11 cellular contexts compared by ENCODE assay signal in the genomic region with DNA sequence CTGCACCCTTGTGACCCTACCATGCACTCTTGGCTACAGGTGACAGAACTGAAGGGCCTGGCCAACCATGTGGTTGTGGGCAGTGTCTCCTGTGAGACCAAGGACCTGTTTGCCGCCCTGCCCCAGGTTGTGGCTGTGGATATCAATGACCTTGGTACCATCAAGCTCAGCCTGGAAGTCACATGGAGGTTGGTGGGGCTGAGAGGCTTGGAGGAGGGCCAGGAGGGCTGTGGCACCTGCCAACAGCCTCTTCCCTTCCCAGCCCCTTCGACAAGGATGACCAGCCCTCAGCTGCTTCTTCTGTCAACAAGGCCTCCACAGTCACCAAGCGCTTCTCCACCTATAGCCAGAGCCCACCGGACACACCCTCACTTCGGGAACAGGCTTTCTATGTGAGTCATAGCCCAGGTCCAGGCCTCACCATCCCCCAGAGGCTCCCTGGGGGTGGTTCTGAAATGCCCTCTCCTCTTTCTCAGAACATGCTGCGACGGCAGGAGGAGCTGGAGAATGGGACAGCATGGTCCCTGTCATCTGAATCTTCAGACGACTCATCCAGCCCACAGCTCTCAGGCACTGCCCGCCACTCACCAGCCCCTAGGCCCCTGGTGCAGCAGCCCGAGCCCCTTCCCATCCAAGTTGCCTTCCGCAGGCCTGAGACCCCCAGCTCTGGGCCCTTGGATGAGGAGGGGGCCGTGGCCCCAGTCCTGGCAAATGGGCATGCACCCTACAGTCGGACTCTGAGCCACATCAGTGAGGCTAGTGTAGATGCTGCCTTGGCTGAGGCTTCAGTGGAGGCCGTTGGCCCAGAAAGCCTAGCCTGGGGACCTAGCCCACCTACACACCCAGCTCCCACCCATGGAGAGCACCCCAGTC. TPM values are rescaled to one million over a fixed set of nuclear protein-coding genes. Genes with fewer than 3 reads are reported as not detected.
A peak's percentile ranks its signal among the peaks of the same experiment; 100 is the strongest.
DNase-seq lines count a peak whose midpoint lies in the region; ATAC-seq and TF ChIP-seq lines count a peak whose summit lies in the region.
"Had no signal": no experiment of that assay in that cellular context is flagged by ENCODE, and none has a peak within 500 bp of the region (broad histone marks: within the 10 kb centered on the region; RNA-seq: fewer than 3 reads in every experiment).

No MANE protein-coding gene starts in this region.

- peaks cover 4% of the 10 kb centered on the region for H3K36me3 Mint-ChIP-seq in activated CD8-positive, alpha-beta memory T cell treated with anti-CD3 and anti-CD28 coated beads, Interleukin-2, amount 10 ng/mL, durations not matched to agents 7 days and 5 days
- peaks cover 68% of the 10 kb centered on the region for H3K36me3 Mint-ChIP-seq in stimulated activated effector memory CD8-positive, alpha-beta T cell treated with anti-CD3 and anti-CD28 coated beads, Interleukin-12 subunit alpha, Interleukin-12 subunit beta, amount 100 ng/mL, for 72 hours

- H3K9me3 Mint-ChIP-seq in activated CD8-positive, alpha-beta memory T cell treated with anti-CD3 and anti-CD28 coated beads, Interleukin-2, amount 10 ng/mL, durations not matched to agents 7 days and 5 days (ENCODE audit: low read depth) = no peaks in the 10 kb centered on the region
- H3K9me3 Mint-ChIP-seq in stimulated activated effector memory CD8-positive, alpha-beta T cell treated with anti-CD3 and anti-CD28 coated beads, Interleukin-12 subunit alpha, Interleukin-12 subunit beta, amount 100 ng/mL, for 72 hours = no peaks in the 10 kb centered on the region

- H3K27ac Mint-ChIP-seq in activated CD8-positive, alpha-beta memory T cell treated with anti-CD3 and anti-CD28 coated beads, Interleukin-2, amount 10 ng/mL, durations not matched to agents 7 days and 5 days = peak overlapping the region; percentile 76
- peak overlapping the region; percentile 85 for H3K27ac Mint-ChIP-seq in stimulated activated effector memory CD8-positive, alpha-beta T cell treated with anti-CD3 and anti-CD28 coated beads, Interleukin-12 subunit alpha, Interleukin-12 subunit beta, amount 100 ng/mL, for 72 hours

- H3K4me1 ChIP-seq in tibial nerve = peaks cover 0 to 82% (median 21%) of the 10 kb centered on the region in 4 donors

- 85 to 87% methylated on average over 11 to 14 of the region's 14 CpGs for WGBS in tibial nerve, 2 donors

- no peak overlapping the region for H3K4me3 Mint-ChIP-seq in activated CD8-positive, alpha-beta memory T cell treated with anti-CD3 and anti-CD28 coated beads, Interleukin-2, amount 10 ng/mL, durations not matched to agents 7 days and 5 days
- no peak overlapping the region for H3K4me3 Mint-ChIP-seq in stimulated activated effector memory CD8-positive, alpha-beta T cell treated with anti-CD3 and anti-CD28 coated beads, Interleukin-12 subunit alpha, Interleukin-12 subunit beta, amount 100 ng/mL, for 72 hours

- peaks cover 4% of the 10 kb centered on the region for H3K27me3 Mint-ChIP-seq in activated CD8-positive, alpha-beta memory T cell treated with anti-CD3 and anti-CD28 coated beads, Interleukin-2, amount 10 ng/mL, durations not matched to agents 7 days and 5 days

- TF ChIP-seq POLR2A in tibial nerve (IDR thresholded peaks at IDR 0.05) = no peak

- CTCF ChIA-PET in activated CD8-positive, alpha-beta memory T cell treated with anti-CD3 and anti-CD28 coated beads, Interleukin-2, amount 10 ng/mL, durations not matched to agents 7 days and 5 days (lab: Charles Lee) = interaction anchor here (0.7 to 15.1 kb wide), 5 partner anchors 9 to 104 kb away, joined by 3 to 252 read pairs (median 4); a partner anchor contains a TSS

- H3K9me3 ChIP-seq in tibial nerve = no peaks in the 10 kb centered on the region

- TF ChIP-seq CTCF in fibroblast of mammary gland (conservative IDR thresholded peaks at IDR 0.05; ENCODE audit: control insufficient read depth, insufficient read depth, low read depth, low read length) (no peak), tibial nerve (IDR thresholded peaks at IDR 0.05) (no peak)

- peaks cover 31% of the 10 kb centered on the region for H3K4me1 Mint-ChIP-seq in activated CD8-positive, alpha-beta memory T cell treated with anti-CD3 and anti-CD28 coated beads, Interleukin-2, amount 10 ng/mL, durations not matched to agents 7 days and 5 days
- peaks cover 63% of the 10 kb centered on the region for H3K4me1 Mint-ChIP-seq in stimulated activated effector memory CD8-positive, alpha-beta T cell treated with anti-CD3 and anti-CD28 coated beads, Interleukin-12 subunit alpha, Interleukin-12 subunit beta, amount 100 ng/mL, for 72 hours

- ATAC-seq in activated CD8-positive, alpha-beta memory T cell treated with anti-CD3 and anti-CD28 coated beads, Interleukin-2, amount 10 ng/mL, durations not matched to agents 7 days and 5 days = no peak
- no peak for ATAC-seq in stimulated activated effector memory CD8-positive, alpha-beta T cell treated with anti-CD3 and anti-CD28 coated beads, Interleukin-12 subunit alpha, Interleukin-12 subunit beta, amount 100 ng/mL, for 72 hours
- ATAC-seq in GM21576 (IDR thresholded peaks at IDR 0.05; ENCODE audit: unreplicated experiment) = no peak

- peak overlapping the region in 1 of 4 donors; percentile 52 for H3K27ac ChIP-seq in tibial nerve

- no peak for TF ChIP-seq EP300 in tibial nerve (IDR thresholded peaks at IDR 0.05)

- DNase-seq in activated CD8-positive, alpha-beta memory T cell treated with anti-CD3 and anti-CD28 coated beads, Interleukin-2, amount 10 ng/mL, durations not matched to agents 7 days and 5 days = no peak
- DNase-seq in activated CD8-positive, alpha-beta memory T cell treated with anti-CD3 and anti-CD28 coated beads, Interleukin-2, amount 50 U/mL, for 4 hours = no peak
- DNase-seq in RPMI8226 (peak; percentile 59), fibroblast of mammary gland (ENCODE audit: low read depth) (peak; percentile 70), anterior cingulate cortex (lab: John Stamatoyannopoulos, UW) (no peak), tibial nerve (ENCODE audit: low spot score in 2 of 2) (no peak)
- DNase-seq in stimulated activated effector memory CD8-positive, alpha-beta T cell treated with anti-CD3 and anti-CD28 coated beads, Interleukin-12 subunit alpha, Interleukin-12 subunit beta, amount 100 ng/mL, for 72 hours (ENCODE audit: low spot score in 2 of 2) = no peak
- DNase-seq: NCI-H1930 had no signal

- H3K27me3 ChIP-seq in tibial nerve = no peaks in the 10 kb centered on the region

- H3K36me3 ChIP-seq in tibial nerve = peaks cover 10 to 74% (median 13%) of the 10 kb centered on the region in 3 donors

- H3K4me3 ChIP-seq in fibroblast of mammary gland (ENCODE audit: control insufficient read depth, low read depth, low read length) = no peak overlapping the region
- no peak overlapping the region for H3K4me3 ChIP-seq in tibial nerve

RNA-seq across cellular contexts. Expression of a gene that starts 13.0 kb away (rescaled TPM):
- total RNA-seq in activated CD8-positive, alpha-beta memory T cell treated with anti-CD3 and anti-CD28 coated beads, Interleukin-2, amount 10 ng/mL, durations not matched to agents 7 days and 5 days = 10 to 100 TPM; 14.3 to 17.8 TPM
- 100 to 1,000 TPM in 2 of 4 donors, 10 to 100 TPM in 2; 50.6 to 112 (median 85.1) TPM for total RNA-seq in tibial nerve

RNA-seq across cellular contexts. Expression of a gene that starts 20.7 kb away (rescaled TPM):
- 10 to 100 TPM; 74.0 to 81.8 TPM for total RNA-seq in activated CD8-positive, alpha-beta memory T cell treated with anti-CD3 and anti-CD28 coated beads, Interleukin-2, amount 10 ng/mL, durations not matched to agents 7 days and 5 days
- 10 to 100 TPM; 26.1 to 39.6 (median 31.8) TPM for total RNA-seq in tibial nerve

RNA-seq across cellular contexts. Expression of a gene that starts 58.3 kb away (rescaled TPM):
- not detected for total RNA-seq in activated CD8-positive, alpha-beta memory T cell treated with anti-CD3 and anti-CD28 coated beads, Interleukin-2, amount 10 ng/mL, durations not matched to agents 7 days and 5 days
- not detected for total RNA-seq in tibial nerve
- total RNA-seq: SK-MEL-5, skeletal muscle tissue had no signal

Comparison
In these comparisons a context has a peak if more than half of its experiments do, and no peak if none do; other contexts are left out.
1. DNase-seq: peak in RPMI8226 (single experiment) and fibroblast of mammary gland (single experiment); none in activated CD8-positive, alpha-beta memory T cell treated with anti-CD3 and anti-CD28 coated beads, Interleukin-2, amount 10 ng/mL, durations not matched to agents 7 days and 5 days (single experiment), activated CD8-positive, alpha-beta memory T cell treated with anti-CD3 and anti-CD28 coated beads, Interleukin-2, amount 50 U/mL, for 4 hours (single experiment), stimulated activated effector memory CD8-positive, alpha-beta T cell treated with anti-CD3 and anti-CD28 coated beads, Interleukin-12 subunit alpha, Interleukin-12 subunit beta, amount 100 ng/mL, for 72 hours (0 of 2), anterior cingulate cortex (0 of 58) and tibial nerve (0 of 2).